In genomic region chr14:31283153-31283552, GRCh38 we compare ENCODE assay signal across 19 cellular contexts.
DNase-seq lines count a peak whose midpoint lies in the region; ATAC-seq and TF ChIP-seq lines count a peak whose summit lies in the region.
"Had no signal": no experiment of that assay in that cellular context is flagged by ENCODE, and none has a peak within 500 bp of the region (broad histone marks: within the 10 kb centered on the region; RNA-seq: fewer than 3 reads in every experiment).

No MANE protein-coding gene starts in this region.

- no peaks in the 10 kb centered on the region for H3K27me3 ChIP-seq in tibial artery
- no peaks in the 10 kb centered on the region for H3K27me3 ChIP-seq in naive thymus-derived CD4-positive, alpha-beta T cell (ENCODE audit: control insufficient read depth in 2 of 2, insufficient read depth in 2 of 2, low read length in 2 of 2)
- H3K27me3 ChIP-seq: breast epithelium, foreskin keratinocyte, ovary, upper lobe of right lung had no signal

- H3K36me3 Mint-ChIP-seq in naive thymus-derived CD4-positive, alpha-beta T cell: peaks cover 0 to 4% (median 3%) of the 10 kb centered on the region in 5 donors

- no peak overlapping the region for H3K4me3 Mint-ChIP-seq in naive thymus-derived CD4-positive, alpha-beta T cell
- H3K4me3 Mint-ChIP-seq: activated CD8-positive, alpha-beta memory T cell treated with anti-CD3 and anti-CD28 coated beads, Interleukin-2, amount 10 ng/mL, durations not matched to agents 7 days and 5 days; activated T-helper 17 cell treated with anti-CD3 and anti-CD28 coated beads, Interleukin-2, amount 50 U/mL, for 72 hours; B cell; memory B cell; naive thymus-derived CD8-positive, alpha-beta T cell had no signal

- peaks cover 0 to 13% (median 0%) of the 10 kb centered on the region in 11 donors for H3K9me3 Mint-ChIP-seq in naive thymus-derived CD4-positive, alpha-beta T cell

- POLR2A ChIA-PET in naive thymus-derived CD4-positive, alpha-beta T cell (lab: Charles Lee): interaction anchor here (0.8 to 1.0 kb wide), 2 partner anchors 75 to 92 kb away, joined by 3 read pairs; partner anchors contain the start of gene HECTD1

- H3K4me1 ChIP-seq in tibial artery: peaks cover 0 to 10% (median 2%) of the 10 kb centered on the region in 4 donors
- H3K4me1 ChIP-seq in naive thymus-derived CD4-positive, alpha-beta T cell (ENCODE audit: control insufficient read depth in 2 of 2, insufficient read depth in 2 of 2, low read length in 2 of 2): no peaks in the 10 kb centered on the region
- H3K4me1 ChIP-seq: breast epithelium, foreskin keratinocyte, upper lobe of right lung had no signal

- no peaks in the 10 kb centered on the region for H3K36me3 ChIP-seq in tibial artery
- H3K36me3 ChIP-seq in naive thymus-derived CD4-positive, alpha-beta T cell (ENCODE audit: control insufficient read depth in 2 of 3, insufficient read depth in 3 of 3, low read length in 3 of 3): no peaks in the 10 kb centered on the region
- H3K36me3 ChIP-seq: breast epithelium, ovary, upper lobe of right lung had no signal

- H3K27ac Mint-ChIP-seq in naive thymus-derived CD4-positive, alpha-beta T cell: no peak overlapping the region
- H3K27ac Mint-ChIP-seq: activated CD8-positive, alpha-beta memory T cell treated with anti-CD3 and anti-CD28 coated beads, Interleukin-2, amount 10 ng/mL, durations not matched to agents 7 days and 5 days; activated T-helper 17 cell treated with anti-CD3 and anti-CD28 coated beads, Interleukin-2, amount 50 U/mL, for 72 hours; B cell; memory B cell had no signal

- CTCF ChIA-PET in naive thymus-derived CD4-positive, alpha-beta T cell (lab: Charles Lee): no interaction called here

- intact Hi-C loops in tibial artery (cut with DNase I; ENCODE audit: low total_unique reads): no loop called here
- intact Hi-C loops in naive thymus-derived CD4-positive, alpha-beta T cell (cut with micrococcal nuclease): no loop called here

- ATAC-seq in GM19328 (IDR thresholded peaks at IDR 0.05; ENCODE audit: unreplicated experiment): peak; percentile 20
- peak; percentile 22 for ATAC-seq in HG02759 (IDR thresholded peaks at IDR 0.05; ENCODE audit: unreplicated experiment)
- peak; percentile 13 for ATAC-seq in HG03565 (IDR thresholded peaks at IDR 0.05; ENCODE audit: unreplicated experiment)
- ATAC-seq in naive thymus-derived CD4-positive, alpha-beta T cell: no peak
- ATAC-seq: activated CD8-positive, alpha-beta memory T cell treated with anti-CD3 and anti-CD28 coated beads, Interleukin-2, amount 10 ng/mL, durations not matched to agents 7 days and 5 days; foreskin keratinocyte; naive thymus-derived CD8-positive, alpha-beta T cell had no signal

- TF ChIP-seq CTCF in tibial artery (IDR thresholded peaks at IDR 0.05): no peak

- H3K9me3 ChIP-seq in tibial artery: no peaks in the 10 kb centered on the region
- H3K9me3 ChIP-seq in naive thymus-derived CD4-positive, alpha-beta T cell (ENCODE audit: control insufficient read depth in 2 of 3, low read length in 3 of 3): no peaks in the 10 kb centered on the region
- H3K9me3 ChIP-seq: ovary, upper lobe of right lung had no signal

- H3K4me3 ChIP-seq in tibial artery: no peak overlapping the region
- no peak overlapping the region for H3K4me3 ChIP-seq in naive thymus-derived CD4-positive, alpha-beta T cell (ENCODE audit: low read length)
- H3K4me3 ChIP-seq: breast epithelium, coronary artery, ovary, upper lobe of right lung had no signal

- H3K4me1 Mint-ChIP-seq in naive thymus-derived CD4-positive, alpha-beta T cell: peaks cover 0 to 8% (median 0%) of the 10 kb centered on the region in 7 donors
- H3K4me1 Mint-ChIP-seq: activated T-helper 17 cell treated with anti-CD3 and anti-CD28 coated beads, Interleukin-2, amount 50 U/mL, for 72 hours; memory B cell had no signal

- DNase-seq in tibial artery (no peak), DMS53 treated with DMSO at 0.1 percent for 48 hours (lab: John Stamatoyannopoulos, UW; ENCODE audit: unreplicated experiment) (no peak)
- DNase-seq in activated CD4-positive, alpha-beta T cell treated with anti-CD3 and anti-CD28 coated beads, Interleukin-2, amount 50 U/mL, for 48 hours: no peak
- DNase-seq in naive thymus-derived CD4-positive, alpha-beta T cell: no peak
- DNase-seq: activated CD4-positive, alpha-beta T cell treated with anti-CD3 and anti-CD28 coated beads for 1 hour; activated CD8-positive, alpha-beta memory T cell treated with anti-CD3 and anti-CD28 coated beads, Interleukin-2, amount 10 ng/mL, durations not matched to agents 7 days and 5 days; foreskin keratinocyte; naive thymus-derived CD8-positive, alpha-beta T cell; NCI-H524 treated with DMSO at 0.1 percent for 48 hours; ovary; upper lobe of right lung had no signal

- H3K27me3 Mint-ChIP-seq in naive thymus-derived CD4-positive, alpha-beta T cell: no peaks in the 10 kb centered on the region
- H3K27me3 Mint-ChIP-seq: activated CD8-positive, alpha-beta memory T cell treated with anti-CD3 and anti-CD28 coated beads, Interleukin-2, amount 10 ng/mL, durations not matched to agents 7 days and 5 days; activated T-helper 17 cell treated with anti-CD3 and anti-CD28 coated beads, Interleukin-2, amount 50 U/mL, for 72 hours; B cell; memory B cell; naive thymus-derived CD8-positive, alpha-beta T cell had no signal

- H3K27ac ChIP-seq in tibial artery: peak overlapping the region; percentile 3 to 26
- H3K27ac ChIP-seq in naive thymus-derived CD4-positive, alpha-beta T cell (ENCODE audit: low read depth, low read length): no peak overlapping the region
- H3K27ac ChIP-seq: foreskin keratinocyte, ovary had no signal
